In the genomic region with DNA sequence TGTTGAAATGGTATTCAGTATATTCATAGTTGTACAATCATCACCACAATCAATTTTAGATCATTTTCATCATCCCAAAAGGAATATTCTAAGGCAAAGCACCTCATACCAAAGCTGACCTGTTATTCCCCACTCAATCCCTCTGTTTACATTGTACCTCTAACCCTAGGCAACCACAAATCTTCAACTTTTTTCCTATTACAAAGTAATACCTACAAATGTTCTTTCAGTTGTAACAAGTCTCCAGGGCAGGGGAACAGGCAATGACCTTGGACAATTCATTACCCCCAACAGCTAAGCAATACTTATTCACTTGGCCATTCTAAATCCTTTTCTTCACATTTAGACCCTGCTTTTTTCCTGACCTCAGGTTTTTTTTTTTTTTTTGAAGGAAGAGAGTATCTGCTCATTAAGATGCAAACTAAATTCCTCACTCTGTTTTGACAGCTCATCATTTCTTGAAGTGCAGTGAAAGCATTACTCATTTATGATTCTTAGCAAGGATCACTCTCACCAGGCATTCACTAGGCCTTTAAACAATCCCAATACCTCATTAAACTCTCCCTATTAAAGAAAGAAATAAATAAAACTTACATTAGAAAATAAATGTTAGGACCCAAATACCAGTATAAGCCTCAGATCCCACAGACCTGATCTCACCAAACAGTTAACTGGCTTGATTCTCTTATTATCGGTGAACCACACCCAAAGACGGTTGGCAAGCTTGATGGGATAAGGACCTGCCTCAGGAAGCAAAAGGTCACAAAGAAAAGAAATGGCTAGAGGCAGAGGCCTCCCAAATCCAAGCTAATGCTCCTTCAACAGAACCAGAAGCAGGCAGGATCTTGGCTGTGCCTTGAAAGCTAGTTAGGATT, we compare ENCODE assay signal across 17 cellular contexts. TPM values are rescaled to one million over a fixed set of nuclear protein-coding genes. Genes with fewer than 3 reads are reported as not detected.
A peak's percentile ranks its signal among the peaks of the same experiment; 100 is the strongest.
DNase-seq lines count a peak whose midpoint lies in the region; ATAC-seq and TF ChIP-seq lines count a peak whose summit lies in the region.
"Had no signal": no experiment of that assay in that cellular context is flagged by ENCODE, and none has a peak within 500 bp of the region (broad histone marks: within the 10 kb centered on the region; RNA-seq: fewer than 3 reads in every experiment).

No MANE protein-coding gene starts in this region.

- peaks cover 45% of the 10 kb centered on the region for H3K36me3 Mint-ChIP-seq in CD4-positive, CD25-positive, alpha-beta regulatory T cell
- peaks cover 16% of the 10 kb centered on the region for H3K36me3 Mint-ChIP-seq in HFFc6 (ENCODE audit: low read depth)
- peaks cover 26% of the 10 kb centered on the region for H3K36me3 Mint-ChIP-seq in activated naive CD8-positive, alpha-beta T cell treated with anti-CD3 and anti-CD28 coated beads, Interleukin-2, amount 50 U/mL, for 24 hours (ENCODE audit: low read depth)
- peaks cover 28% of the 10 kb centered on the region for H3K36me3 Mint-ChIP-seq in memory B cell

- H3K4me1 ChIP-seq in CD4-positive, CD25-positive, alpha-beta regulatory T cell (ENCODE audit: control insufficient read depth, insufficient read depth, low read length, poor library complexity, severe bottlenecking): no peaks in the 10 kb centered on the region
- no peaks in the 10 kb centered on the region for H3K4me1 ChIP-seq in effector memory CD4-positive, alpha-beta T cell (ENCODE audit: control insufficient read depth, insufficient read depth, low read length, poor library complexity, severe bottlenecking)
- H3K4me1 ChIP-seq: SJSA1 had no signal

- peak overlapping the region in 1 of 4 donors; percentile 11 for H3K4me3 Mint-ChIP-seq in CD4-positive, CD25-positive, alpha-beta regulatory T cell
- no peak overlapping the region for H3K4me3 Mint-ChIP-seq in HFFc6
- peak overlapping the region; percentile 37 for H3K4me3 Mint-ChIP-seq in activated naive CD8-positive, alpha-beta T cell treated with anti-CD3 and anti-CD28 coated beads, Interleukin-2, amount 50 U/mL, for 24 hours
- no peak overlapping the region for H3K4me3 Mint-ChIP-seq in memory B cell

- no peaks in the 10 kb centered on the region for H3K27me3 ChIP-seq in CD4-positive, CD25-positive, alpha-beta regulatory T cell (ENCODE audit: control insufficient read depth, insufficient read depth, low read length)
- no peaks in the 10 kb centered on the region for H3K27me3 ChIP-seq in effector memory CD4-positive, alpha-beta T cell (replicated peaks; ENCODE audit: control insufficient read depth, insufficient read depth, low read length, poor library complexity, severe bottlenecking)
- H3K27me3 ChIP-seq: SJSA1 had no signal

- peaks cover 13 to 67% (median 51%) of the 10 kb centered on the region in 4 donors for H3K4me1 Mint-ChIP-seq in CD4-positive, CD25-positive, alpha-beta regulatory T cell
- H3K4me1 Mint-ChIP-seq in HFFc6 (ENCODE audit: low read depth) (peaks cover 22% of the 10 kb centered on the region), memory B cell (peaks cover 36% of the 10 kb centered on the region)
- H3K4me1 Mint-ChIP-seq in activated naive CD8-positive, alpha-beta T cell treated with anti-CD3 and anti-CD28 coated beads, Interleukin-2, amount 50 U/mL, for 24 hours: peaks cover 42% of the 10 kb centered on the region

- H3K27ac ChIP-seq in CD4-positive, CD25-positive, alpha-beta regulatory T cell (ENCODE audit: insufficient read depth, low read length, poor library complexity, severe bottlenecking): no peak overlapping the region
- no peak overlapping the region for H3K27ac ChIP-seq in effector memory CD4-positive, alpha-beta T cell (ENCODE audit: insufficient read depth, low read length, poor library complexity, severe bottlenecking)
- H3K27ac ChIP-seq: C4-2B, SJSA1 had no signal

- H3K27me3 Mint-ChIP-seq in CD4-positive, CD25-positive, alpha-beta regulatory T cell: no peaks in the 10 kb centered on the region
- H3K27me3 Mint-ChIP-seq in HFFc6 (ENCODE audit: insufficient read depth) (peaks cover 1% of the 10 kb centered on the region), memory B cell (no peaks in the 10 kb centered on the region)
- no peaks in the 10 kb centered on the region for H3K27me3 Mint-ChIP-seq in activated naive CD8-positive, alpha-beta T cell treated with anti-CD3 and anti-CD28 coated beads, Interleukin-2, amount 50 U/mL, for 24 hours

- TF ChIP-seq POLR2A in GM18505 (IDR thresholded peaks at IDR 0.05; ENCODE audit: borderline replicate concordance, extremely low read depth, insufficient read depth, insufficient read length): no peak

- no peak for TF ChIP-seq CTCF in HFFc6 (IDR thresholded peaks at IDR 0.05)

- H3K36me3 ChIP-seq in CD4-positive, CD25-positive, alpha-beta regulatory T cell (ENCODE audit: control insufficient read depth, insufficient read depth, low read length): peaks cover 23% of the 10 kb centered on the region
- H3K36me3 ChIP-seq in effector memory CD4-positive, alpha-beta T cell (ENCODE audit: control insufficient read depth, insufficient read depth, low read length): peaks cover 7% of the 10 kb centered on the region
- H3K36me3 ChIP-seq: SJSA1 had no signal

- no peak for DNase-seq in CD4-positive, CD25-positive, alpha-beta regulatory T cell
- no peak for DNase-seq in HFFc6
- no peak for DNase-seq in activated naive CD8-positive, alpha-beta T cell treated with anti-CD3 and anti-CD28 coated beads, Interleukin-2, amount 50 U/mL, for 24 hours
- DNase-seq in memory B cell (ENCODE audit: low spot score in 2 of 2): no peak
- DNase-seq in NCI-H1105 treated with DMSO at 0.1 percent for 48 hours (lab: John Stamatoyannopoulos, UW): no peak
- DNase-seq in effector memory CD4-positive, alpha-beta T cell: no peak
- DNase-seq in foreskin melanocyte: no peak
- DNase-seq: activated CD4-positive, alpha-beta T cell treated with anti-CD3 and anti-CD28 coated beads for 1 hour; activated naive CD4-positive, alpha-beta T cell treated with anti-CD3 and anti-CD28 coated beads, Interleukin-2, amount 50 U/mL, for 16 hours; dermis blood vessel endothelial cell; NCI-H1417; nucleus accumbens; stimulated activated naive CD4-positive, alpha-beta T cell treated with Interleukin-2 at 50 U/mL for 16 hours had no signal

- H3K4me3 ChIP-seq in CD4-positive, CD25-positive, alpha-beta regulatory T cell (ENCODE audit: low read depth, low read length): no peak overlapping the region
- H3K4me3 ChIP-seq in effector memory CD4-positive, alpha-beta T cell (ENCODE audit: insufficient read depth, low read depth, low read length, poor library complexity, severe bottlenecking): no peak overlapping the region
- H3K4me3 ChIP-seq: SJSA1 had no signal

- ATAC-seq in CD4-positive, CD25-positive, alpha-beta regulatory T cell (ENCODE audit: low read depth in 2 of 2): no peak
- peak; percentile 69 for ATAC-seq in activated naive CD8-positive, alpha-beta T cell treated with anti-CD3 and anti-CD28 coated beads, Interleukin-2, amount 50 U/mL, for 24 hours
- no peak for ATAC-seq in memory B cell (ENCODE audit: low read depth)
- no peak for ATAC-seq in GM18505 (IDR thresholded peaks at IDR 0.05; ENCODE audit: unreplicated experiment)
- ATAC-seq: left lobe of liver had no signal

- H3K9me3 ChIP-seq in CD4-positive, CD25-positive, alpha-beta regulatory T cell (ENCODE audit: control insufficient read depth in 2 of 2, low read length in 2 of 2): no peaks in the 10 kb centered on the region
- H3K9me3 ChIP-seq in effector memory CD4-positive, alpha-beta T cell (ENCODE audit: control insufficient read depth, low read length): no peaks in the 10 kb centered on the region
- H3K9me3 ChIP-seq: SJSA1 had no signal

- H3K27ac Mint-ChIP-seq in CD4-positive, CD25-positive, alpha-beta regulatory T cell: peak overlapping the region in 2 of 3 donors; percentile 80 to 84
- H3K27ac Mint-ChIP-seq in HFFc6 (peak overlapping the region; percentile 67), memory B cell (peak overlapping the region; percentile 51)
- peak overlapping the region; percentile 64 for H3K27ac Mint-ChIP-seq in activated naive CD8-positive, alpha-beta T cell treated with anti-CD3 and anti-CD28 coated beads, Interleukin-2, amount 50 U/mL, for 24 hours

- H3K9me3 Mint-ChIP-seq in CD4-positive, CD25-positive, alpha-beta regulatory T cell: no peaks in the 10 kb centered on the region
- H3K9me3 Mint-ChIP-seq in HFFc6 (no peaks in the 10 kb centered on the region), memory B cell (no peaks in the 10 kb centered on the region)
- H3K9me3 Mint-ChIP-seq in activated naive CD8-positive, alpha-beta T cell treated with anti-CD3 and anti-CD28 coated beads, Interleukin-2, amount 50 U/mL, for 24 hours: no peaks in the 10 kb centered on the region

RNA-seq across cellular contexts. Expression of a gene that starts 15.3 kb away (rescaled TPM):
- 27.7 TPM for total RNA-seq in CD4-positive, CD25-positive, alpha-beta regulatory T cell
- 10 to 100 TPM; 12.9 to 21.3 (median 17.6) TPM for polyA plus RNA-seq in CD4-positive, CD25-positive, alpha-beta regulatory T cell
- total RNA-seq in HFFc6 (2021; fragmentation: NEBNext Ultra II Directional; extraction: Animal tissue kit (Norgen Biotek cat#: 25700)): 10 to 100 TPM; 20.7 to 26.0 (median 22.4) TPM
